8 cellular contexts compared by ENCODE assay signal in the genomic region with DNA sequence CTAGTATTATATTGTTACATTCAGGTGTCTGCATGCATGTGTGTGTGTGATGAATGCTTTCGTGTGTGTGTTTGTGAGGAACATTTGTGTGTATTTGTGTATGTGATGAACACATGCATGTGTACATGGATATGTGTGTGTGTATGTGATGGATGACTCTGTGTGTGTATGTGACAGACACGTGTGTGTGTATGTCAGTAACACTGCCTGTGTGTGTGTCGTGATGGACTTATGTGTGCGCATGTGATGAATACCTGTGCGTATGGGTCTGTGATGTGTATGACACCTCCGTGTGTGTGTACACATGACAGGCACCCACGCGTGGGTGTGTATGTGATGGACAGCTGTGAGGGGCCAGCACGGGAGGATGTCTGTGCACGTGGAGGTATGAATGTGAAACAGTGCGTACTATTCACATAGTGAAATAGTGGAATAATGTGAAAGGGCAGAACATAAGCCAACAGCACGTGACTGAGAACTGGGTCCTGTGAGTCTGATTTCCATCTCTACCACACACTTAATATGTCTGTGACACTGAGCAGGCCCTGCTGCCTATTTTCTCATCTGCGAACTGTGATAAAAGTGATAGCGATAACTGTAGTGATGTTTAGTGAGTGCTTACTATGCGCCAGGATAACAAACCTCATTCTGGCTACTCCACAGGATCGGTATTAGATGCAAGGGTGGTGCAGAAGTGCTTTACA. TPM values are rescaled to one million over a fixed set of nuclear protein-coding genes. Genes with fewer than 3 reads are reported as not detected.
"Had no signal": no experiment of that assay in that cellular context is flagged by ENCODE, and none has a peak within 500 bp of the region (broad histone marks: within the 10 kb centered on the region; RNA-seq: fewer than 3 reads in every experiment).

No MANE protein-coding gene starts in this region.

- ATAC-seq: upper lobe of right lung had no signal

- DNase-seq: activated CD4-positive, CD25-positive, alpha-beta regulatory T cell; activated naive CD4-positive, alpha-beta T cell; foreskin melanocyte; naive B cell; small intestine; upper lobe of right lung had no signal

RNA-seq across cellular contexts. Expression of gene CSF3R, which starts 41.8 kb away (rescaled TPM):
- total RNA-seq: activated CD8-positive, alpha-beta T cell treated with anti-CD3 and anti-CD28 coated beads for 36 hours; lung microvascular endothelial cell had no signal
